In the genomic region with DNA sequence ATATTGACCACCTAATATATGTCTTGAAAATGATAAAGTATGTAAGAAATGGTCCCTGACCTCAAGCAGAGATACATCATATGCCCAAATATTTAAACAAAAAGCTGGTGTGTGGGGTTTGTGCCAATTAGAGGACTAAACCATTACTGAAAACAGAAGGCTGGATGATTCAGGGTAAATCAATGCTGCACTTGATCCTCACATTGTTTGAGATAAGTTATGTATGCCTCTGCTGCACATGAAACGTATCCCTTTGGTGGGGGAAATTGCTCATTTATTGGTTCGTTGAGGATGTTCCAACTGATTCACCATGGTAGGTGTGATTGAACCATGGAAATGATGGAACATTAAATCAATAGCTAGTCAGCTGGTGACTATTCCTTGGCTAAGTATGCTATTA, we compare ENCODE assay signal across 27 cellular contexts. TPM values are rescaled to one million over a fixed set of nuclear protein-coding genes. Genes with fewer than 3 reads are reported as not detected.
A peak's percentile ranks its signal among the peaks of the same experiment; 100 is the strongest.
DNase-seq lines count a peak whose midpoint lies in the region; ATAC-seq and TF ChIP-seq lines count a peak whose summit lies in the region.
"Had no signal": no experiment of that assay in that cellular context is flagged by ENCODE, and none has a peak within 500 bp of the region (broad histone marks: within the 10 kb centered on the region; RNA-seq: fewer than 3 reads in every experiment).

No MANE protein-coding gene starts in this region.

- no peak for TF ChIP-seq POLR2A in heart left ventricle (IDR thresholded peaks at IDR 0.05)

- peaks cover 38 to 50% (median 49%) of the 10 kb centered on the region in 3 donors for H3K4me1 Mint-ChIP-seq in naive B cell

- DNase-seq in EH (ENCODE audit: low read depth) (peak; percentile 64), LHCN-M2 (ENCODE audit: low read depth) (peak; percentile 33), choroid plexus epithelial cell (ENCODE audit: low read depth) (peak; percentile 16), naive B cell (no peak), NCI-H2196 treated with DMSO at 0.1 percent for 48 hours (lab: John Stamatoyannopoulos, UW; ENCODE audit: unreplicated experiment) (no peak), heart left ventricle (no peak)
- DNase-seq: activated CD4-positive, CD25-positive, alpha-beta regulatory T cell; activated naive CD4-positive, alpha-beta T cell treated with anti-CD3 and anti-CD28 coated beads, Interleukin-2, amount 50 U/mL, for 16 hours; activated T-cell treated with anti-CD3 and anti-CD28 coated beads, Interleukin-2, amount 50 U/mL, for 48 hours; DMS 273 treated with DMSO at 0.1 percent for 48 hours; dorsolateral prefrontal cortex; erythroblast; hypothalamus; KBM-7; mesendoderm; NCI-H1048; NCI-H2107; NCI-H69; OCI-M1; SIG-M5; stimulated activated CD4-positive, alpha-beta T cell treated with anti-CD3 and anti-CD28 coated beads, Interleukin-4, amount 100 ng/mL, for 4 hours; substantia nigra; T-helper 17 cell had no signal

- ATAC-seq in naive B cell (ENCODE audit: low read depth in 2 of 2) (no peak), HG03520 (IDR thresholded peaks at IDR 0.05; ENCODE audit: unreplicated experiment) (no peak), GM18870 (IDR thresholded peaks at IDR 0.05; ENCODE audit: unreplicated experiment) (no peak), heart left ventricle (no peak)
- ATAC-seq: T-helper 17 cell had no signal

- H3K4me3 Mint-ChIP-seq in naive B cell: no peak overlapping the region
- H3K4me3 Mint-ChIP-seq: nephron, T-helper 17 cell had no signal

- H3K27ac ChIP-seq in heart left ventricle: no peak overlapping the region
- H3K27ac ChIP-seq: dorsolateral prefrontal cortex had no signal

- no peaks in the 10 kb centered on the region for H3K27me3 ChIP-seq in heart left ventricle
- H3K27me3 ChIP-seq: dorsolateral prefrontal cortex had no signal

- no peaks in the 10 kb centered on the region for H3K27me3 Mint-ChIP-seq in naive B cell
- H3K27me3 Mint-ChIP-seq: progenitor cell of endocrine pancreas, T-helper 17 cell had no signal

- peaks cover 7 to 70% (median 21%) of the 10 kb centered on the region in 12 donors for H3K4me1 ChIP-seq in heart left ventricle

- H3K9me3 ChIP-seq in heart left ventricle: no peaks in the 10 kb centered on the region

- H3K36me3 ChIP-seq in heart left ventricle: no peaks in the 10 kb centered on the region

- no peaks in the 10 kb centered on the region for H3K9me3 Mint-ChIP-seq in naive B cell
- H3K9me3 Mint-ChIP-seq: nephron had no signal

- TF ChIP-seq CTCF in choroid plexus epithelial cell (conservative IDR thresholded peaks at IDR 0.05; ENCODE audit: low read depth, low read length): no peak
- TF ChIP-seq CTCF in heart left ventricle (IDR thresholded peaks at IDR 0.05): no peak

- intact Hi-C loops in heart left ventricle (cut with DNase I): loop anchor here in 2 of 10 donors (10.0 kb wide), 1 partner anchor 105 kb away; the partner anchor contains the start of gene CXCR4 (in 2 of the 2)

- no peak overlapping the region for H3K4me3 ChIP-seq in choroid plexus epithelial cell (ENCODE audit: low read depth, low read length)
- H3K4me3 ChIP-seq in heart left ventricle: no peak overlapping the region
- H3K4me3 ChIP-seq: dorsolateral prefrontal cortex had no signal

- H3K36me3 Mint-ChIP-seq in naive B cell: no peaks in the 10 kb centered on the region

- WGBS in heart left ventricle, 4 donors: 91 to 98% (median 94%) methylated on average over 2 of the region's 2 CpGs

- peak overlapping the region; percentile 93 to 99 (median 99) for H3K27ac Mint-ChIP-seq in naive B cell
- H3K27ac Mint-ChIP-seq: nephron, progenitor cell of endocrine pancreas had no signal

RNA-seq across cellular contexts. Expression of gene DARS1, which starts 24.7 kb away (rescaled TPM):
- total RNA-seq in LHCN-M2 (2014; rRNA removed) (97.5 and 98.0 TPM in 2 replicates), heart left ventricle (10 to 100 TPM; 51.2 to 64.4 (median 55.0) TPM)
- 32.4 TPM for polyA plus RNA-seq in LHCN-M2 (2012)
- polyA plus RNA-seq in naive B cell (ENCODE audit: low read depth in 6 of 6) (100 to 1,000 TPM; 143 to 226 (median 172) TPM), heart left ventricle (10 to 100 TPM; 64.8 to 90.0 TPM)

Comparison
In these comparisons a context has a peak if more than half of its experiments do, and no peak if none do; other contexts are left out.
1. DNase-seq: peak in EH (single experiment), LHCN-M2 (single experiment) and choroid plexus epithelial cell (single experiment); none in naive B cell (single experiment), NCI-H2196 treated with DMSO at 0.1 percent for 48 hours (single experiment) and heart left ventricle (0 of 5).